Comparison of ENCODE assay signal across 10 cellular contexts in genomic region chr21:46079357-46080170, GRCh38. TPM values are rescaled to one million over a fixed set of nuclear protein-coding genes. Genes with fewer than 3 reads are reported as not detected.
DNase-seq lines count a peak whose midpoint lies in the region; ATAC-seq and TF ChIP-seq lines count a peak whose summit lies in the region.
"Had no signal": no experiment of that assay in that cellular context is flagged by ENCODE, and none has a peak within 500 bp of the region (broad histone marks: within the 10 kb centered on the region; RNA-seq: fewer than 3 reads in every experiment).

No MANE protein-coding gene starts in this region.

- ATAC-seq in GM18511 (IDR thresholded peaks at IDR 0.05; ENCODE audit: unreplicated experiment) = no peak
- no peak for ATAC-seq in HG03159 (IDR thresholded peaks at IDR 0.05; ENCODE audit: unreplicated experiment)

- H3K18ac ChIP-seq in trophoblast cell (ENCODE audit: low read length) = no peak overlapping the region

- H2AK5ac ChIP-seq in trophoblast cell (ENCODE audit: low read length) = no peak overlapping the region

- H3K27me3 ChIP-seq in BJ (ENCODE audit: control insufficient read depth, insufficient read depth, low read length) = no peaks in the 10 kb centered on the region
- H3K27me3 ChIP-seq in trophoblast cell (ENCODE audit: insufficient read depth, low read length) = no peaks in the 10 kb centered on the region

- peaks cover 8% of the 10 kb centered on the region for H3K9me3 ChIP-seq in trophoblast cell (ENCODE audit: insufficient read depth, low read depth, low read length)

- no peak overlapping the region for H3K4me3 ChIP-seq in BJ (ENCODE audit: low read depth, low read length)
- peak overlapping the region; percentile 8 for H3K4me3 ChIP-seq in trophoblast cell (ENCODE audit: low read depth, low read length)

- H4K8ac ChIP-seq in trophoblast cell (ENCODE audit: low read depth, low read length) = no peak overlapping the region

- H3K14ac ChIP-seq in trophoblast cell (ENCODE audit: low read length) = no peak overlapping the region

- no peak overlapping the region for H2BK5ac ChIP-seq in trophoblast cell (ENCODE audit: low read depth, low read length, poor library complexity)

- WGBS in trophoblast cell (ENCODE audit: extremely low coverage, insufficient coverage, insufficient read length) = no CpG with 5 or more reads among the region's 34 CpGs

- TF ChIP-seq CTCF in BJ (IDR thresholded peaks at IDR 0.05; ENCODE audit: insufficient read depth, low read depth, low read length) = no peak

- no peak overlapping the region for H3K9ac ChIP-seq in trophoblast cell (ENCODE audit: low read length)

- H3K79me1 ChIP-seq in trophoblast cell (ENCODE audit: low read length) = no peaks in the 10 kb centered on the region

- no peaks in the 10 kb centered on the region for H3K79me2 ChIP-seq in trophoblast cell (ENCODE audit: control insufficient read depth, insufficient read depth, low read length, poor library complexity)

- H4K91ac ChIP-seq in trophoblast cell (ENCODE audit: low read depth, low read length) = no peak overlapping the region

- H3K4me2 ChIP-seq in trophoblast cell (ENCODE audit: low read length) = no peak overlapping the region

- POLR2A ChIA-PET in BJ (lab: Charles Lee) = no interaction called here

- H3K4me1 ChIP-seq in trophoblast cell (ENCODE audit: control insufficient read depth in 1 of 2, insufficient read depth in 2 of 2, low read length in 2 of 2) = peaks cover 2 to 9% of the 10 kb centered on the region in 2 experiments

- no peak overlapping the region for H4K12ac ChIP-seq in trophoblast cell (ENCODE audit: low read depth, low read length)

- H3K23ac ChIP-seq in trophoblast cell (ENCODE audit: low read length) = no peak overlapping the region

- no peak overlapping the region for H2AFZ ChIP-seq in trophoblast cell (ENCODE audit: insufficient read depth, low read length, poor library complexity)

- CTCF ChIA-PET in BJ (lab: Yijun Ruan, JAX) = interaction anchor here (1.0 to 1.6 kb wide), 7 partner anchors 8 to 109 kb away, joined by 3 to 6 read pairs (median 4); partner anchors contain the start of gene COL6A2

- H2BK120ac ChIP-seq in trophoblast cell (ENCODE audit: insufficient read depth, low read length, poor library complexity) = no peak overlapping the region

- peak; percentile 87 for DNase-seq in BJ (ENCODE audit: low read depth)
- DNase-seq in fibroblast of gingiva (ENCODE audit: low read depth) = peak; percentile 91
- no peak for DNase-seq in trophoblast cell
- DNase-seq in NCI-H748 (lab: John Stamatoyannopoulos, UW; ENCODE audit: unreplicated experiment) = no peak
- no peak for DNase-seq in NCI-H2081 treated with DMSO at 0.1 percent for 48 hours (lab: John Stamatoyannopoulos, UW)
- DNase-seq: DMS79; stimulated activated naive CD4-positive, alpha-beta T cell treated with Interleukin-2 at 50 U/mL for 16 hours had no signal

- no peak overlapping the region for H3K27ac ChIP-seq in trophoblast cell (ENCODE audit: low read depth, low read length)

- H3K36me3 ChIP-seq in BJ (ENCODE audit: control insufficient read depth, insufficient read depth, low read length) = no peaks in the 10 kb centered on the region
- H3K36me3 ChIP-seq in trophoblast cell (ENCODE audit: control insufficient read depth in 1 of 2, insufficient read depth in 2 of 2, low read length in 2 of 2) = no peaks in the 10 kb centered on the region

- no peak overlapping the region for H2BK12ac ChIP-seq in trophoblast cell (ENCODE audit: low read length)

- no peak overlapping the region for H3K4ac ChIP-seq in trophoblast cell (ENCODE audit: low read depth, low read length)

TF ChIP-seq in PFSK-1, 5 proteins besides CTCF, POLR2A, EP300 and RAD21:
- TF ChIP-seq POLR2AphosphoS5 (IDR thresholded peaks at IDR 0.05; ENCODE audit: low read depth, low read length) (peak; percentile 31; the same call in 1 of the 2 replicates), REST (IDR thresholded peaks at IDR 0.05; ENCODE audit: insufficient read depth in 1 of 2, low read depth in 2 of 2, low read length in 2 of 2) (no peak)

RNA-seq across cellular contexts. Expression of gene COL6A2, which starts 18.3 kb away (rescaled TPM):
- 412 and 665 TPM in 2 replicates for polyA plus RNA-seq in BJ (2011; rRNA removed)
- 246 and 249 TPM in 2 replicates for polyA minus RNA-seq in BJ (2011; rRNA and poly(A)+ RNA removed)
- 501 TPM for polyA plus RNA-seq in PFSK-1 (2012; ENCODE audit: insufficient read length, low read depth)
- polyA plus RNA-seq in trophoblast cell (2013) = 53.6 and 55.1 TPM in 2 replicates

Comparison
In these comparisons a context has a peak if more than half of its experiments do, and no peak if none do; other contexts are left out.
1. DNase-seq: peak in BJ (single experiment) and fibroblast of gingiva (single experiment); none in trophoblast cell (0 of 2), NCI-H748 (single experiment) and NCI-H2081 treated with DMSO at 0.1 percent for 48 hours (single experiment).